9 cellular contexts compared by ENCODE assay signal in genomic region chr19:33143897-33144405, GRCh38. TPM values are rescaled to one million over a fixed set of nuclear protein-coding genes. Genes with fewer than 3 reads are reported as not detected.
DNase-seq lines count a peak whose midpoint lies in the region; ATAC-seq and TF ChIP-seq lines count a peak whose summit lies in the region.
"Had no signal": no experiment of that assay in that cellular context is flagged by ENCODE, and none has a peak within 500 bp of the region (broad histone marks: within the 10 kb centered on the region; RNA-seq: fewer than 3 reads in every experiment).

No MANE protein-coding gene starts in this region.

- peak overlapping the region in 2 of 3 donors; percentile 5 to 72 for H3K27ac Mint-ChIP-seq in CD4-positive, CD25-positive, alpha-beta regulatory T cell
- H3K27ac Mint-ChIP-seq in T-helper 2 cell treated with Interferon-gamma antibody and Interleukin-4, amounts not matched to agents 5 μg/mL and 100 μg/mL, for 36 hours: no peak overlapping the region

- peak; percentile 41 to 62 (median 62) for DNase-seq in CD4-positive, CD25-positive, alpha-beta regulatory T cell
- peak; percentile 36 for DNase-seq in NCI-H1092 treated with DMSO at 0.1 percent for 48 hours (lab: John Stamatoyannopoulos, UW)
- DNase-seq in T-helper 2 cell treated with Interferon-gamma antibody and Interleukin-4, amounts not matched to agents 5 μg/mL and 100 μg/mL, for 36 hours (ENCODE audit: low spot score): peak; percentile 47
- DNase-seq in ascending aorta (ENCODE audit: low spot score in 2 of 2): peak in 1 of 2 donors; percentile 77
- peak; percentile 61 to 86 (median 82) for DNase-seq in right cardiac atrium
- peak; percentile 24 to 44 for DNase-seq in gastrocnemius medialis

- no peak overlapping the region for H3K4me3 ChIP-seq in CD4-positive, CD25-positive, alpha-beta regulatory T cell (ENCODE audit: low read depth, low read length)
- no peak overlapping the region for H3K4me3 ChIP-seq in ascending aorta
- no peak overlapping the region for H3K4me3 ChIP-seq in right cardiac atrium (ENCODE audit: low read length)
- peak overlapping the region in 1 of 4 donors; percentile 31 for H3K4me3 ChIP-seq in gastrocnemius medialis
- H3K4me3 ChIP-seq: SK-N-MC had no signal

- intact Hi-C loops in ascending aorta (cut with DNase I): loop anchor here (1.0 to 10.0 kb wide), 4 partner anchors 40 to 261 kb away; partner anchors contain the start of genes CEBPA and LRP3
- intact Hi-C loops in right cardiac atrium (cut with DNase I): loop anchor here in 2 of 4 donors (5.0 kb wide), 1 partner anchor 38 kb away; no protein-coding TSS in a partner anchor
- intact Hi-C loops in gastrocnemius medialis (cut with DNase I; ENCODE audit: low total_unique reads): loop anchor here (1.0 to 5.0 kb wide), 3 partner anchors 33 to 158 kb away; partner anchors contain the start of gene CEBPA

- H3K27ac ChIP-seq in CD4-positive, CD25-positive, alpha-beta regulatory T cell (ENCODE audit: insufficient read depth, low read length, poor library complexity, severe bottlenecking): no peak overlapping the region
- H3K27ac ChIP-seq in ascending aorta: no peak overlapping the region
- H3K27ac ChIP-seq in right cardiac atrium (ENCODE audit: low read length): no peak overlapping the region
- no peak overlapping the region for H3K27ac ChIP-seq in gastrocnemius medialis
- H3K27ac ChIP-seq: SK-N-MC had no signal

- H3K4me3 Mint-ChIP-seq in CD4-positive, CD25-positive, alpha-beta regulatory T cell: peak overlapping the region in 2 of 4 donors; percentile 12 to 21
- no peak overlapping the region for H3K4me3 Mint-ChIP-seq in T-helper 2 cell treated with Interferon-gamma antibody and Interleukin-4, amounts not matched to agents 5 μg/mL and 100 μg/mL, for 36 hours

- no peaks in the 10 kb centered on the region for H3K9me3 ChIP-seq in CD4-positive, CD25-positive, alpha-beta regulatory T cell (ENCODE audit: control insufficient read depth in 2 of 2, low read length in 2 of 2)
- no peaks in the 10 kb centered on the region for H3K9me3 ChIP-seq in ascending aorta
- H3K9me3 ChIP-seq in right cardiac atrium (ENCODE audit: control insufficient read depth, low read length): no peaks in the 10 kb centered on the region
- H3K9me3 ChIP-seq in gastrocnemius medialis: no peaks in the 10 kb centered on the region

- in situ Hi-C loops in gastrocnemius medialis (cut with MboI; ENCODE audit: low sequenced_read_pairs in 4 of 4): loop anchor here in 2 of 4 donors (5.0 to 10.0 kb wide), 3 partner anchors 38 to 91 kb away; no protein-coding TSS in a partner anchor

- peaks cover 15% of the 10 kb centered on the region for H3K27me3 Mint-ChIP-seq in CD4-positive, CD25-positive, alpha-beta regulatory T cell
- peaks cover 2% of the 10 kb centered on the region for H3K27me3 Mint-ChIP-seq in T-helper 2 cell treated with Interferon-gamma antibody and Interleukin-4, amounts not matched to agents 5 μg/mL and 100 μg/mL, for 36 hours (ENCODE audit: low read depth)

- H3K27me3 ChIP-seq in CD4-positive, CD25-positive, alpha-beta regulatory T cell (ENCODE audit: control insufficient read depth, insufficient read depth, low read length): no peaks in the 10 kb centered on the region
- H3K27me3 ChIP-seq in ascending aorta: no peaks in the 10 kb centered on the region
- H3K27me3 ChIP-seq in right cardiac atrium (ENCODE audit: control insufficient read depth, insufficient read depth): no peaks in the 10 kb centered on the region
- H3K27me3 ChIP-seq in gastrocnemius medialis: no peaks in the 10 kb centered on the region

- no peaks in the 10 kb centered on the region for H3K4me1 ChIP-seq in CD4-positive, CD25-positive, alpha-beta regulatory T cell (ENCODE audit: control insufficient read depth, insufficient read depth, low read length, poor library complexity, severe bottlenecking)
- H3K4me1 ChIP-seq in ascending aorta: no peaks in the 10 kb centered on the region
- no peaks in the 10 kb centered on the region for H3K4me1 ChIP-seq in right cardiac atrium (ENCODE audit: control insufficient read depth, insufficient read depth, low read length)
- no peaks in the 10 kb centered on the region for H3K4me1 ChIP-seq in gastrocnemius medialis

- peak; percentile 87 to 89 for ATAC-seq in CD4-positive, CD25-positive, alpha-beta regulatory T cell (ENCODE audit: low read depth in 2 of 2)
- ATAC-seq in GM21529 (IDR thresholded peaks at IDR 0.05; ENCODE audit: unreplicated experiment) (peak; percentile 69), right cardiac atrium (peak; percentile 92 to 96), gastrocnemius medialis (peak; percentile 96 to 97), HG03025 (IDR thresholded peaks at IDR 0.05; ENCODE audit: low FRiP score, unreplicated experiment) (no peak)

- no peaks in the 10 kb centered on the region for H3K36me3 ChIP-seq in CD4-positive, CD25-positive, alpha-beta regulatory T cell (ENCODE audit: control insufficient read depth, insufficient read depth, low read length)
- H3K36me3 ChIP-seq in ascending aorta (no peaks in the 10 kb centered on the region), gastrocnemius medialis (no peaks in the 10 kb centered on the region)

- TF ChIP-seq POLR2A in gastrocnemius medialis (IDR thresholded peaks at IDR 0.05): no peak

- WGBS in right cardiac atrium: 26% methylated on average over 23 of the region's 23 CpGs

- no peaks in the 10 kb centered on the region for H3K36me3 Mint-ChIP-seq in CD4-positive, CD25-positive, alpha-beta regulatory T cell
- no peaks in the 10 kb centered on the region for H3K36me3 Mint-ChIP-seq in T-helper 2 cell treated with Interferon-gamma antibody and Interleukin-4, amounts not matched to agents 5 μg/mL and 100 μg/mL, for 36 hours (ENCODE audit: low read depth)

- H3K9me3 Mint-ChIP-seq in CD4-positive, CD25-positive, alpha-beta regulatory T cell: peaks cover 0 to 1% (median 0%) of the 10 kb centered on the region in 7 donors
- no peaks in the 10 kb centered on the region for H3K9me3 Mint-ChIP-seq in T-helper 2 cell treated with Interferon-gamma antibody and Interleukin-4, amounts not matched to agents 5 μg/mL and 100 μg/mL, for 36 hours

- TF ChIP-seq CTCF in ascending aorta (IDR thresholded peaks at IDR 0.05) (peak; percentile 84 to 95 (median 93)), gastrocnemius medialis (IDR thresholded peaks at IDR 0.05 in 4 of 5, conservative IDR thresholded peaks at IDR 0.05 in 1 of 5) (peak; percentile 85 to 96 (median 89))

- H3K4me1 Mint-ChIP-seq in CD4-positive, CD25-positive, alpha-beta regulatory T cell: peaks cover 0 to 11% (median 3%) of the 10 kb centered on the region in 4 donors
- peaks cover 4% of the 10 kb centered on the region for H3K4me1 Mint-ChIP-seq in T-helper 2 cell treated with Interferon-gamma antibody and Interleukin-4, amounts not matched to agents 5 μg/mL and 100 μg/mL, for 36 hours (ENCODE audit: low read depth)

RNA-seq across cellular contexts. Expression of gene WDR88, which starts 12.0 kb away (rescaled TPM):
- total RNA-seq in CD4-positive, CD25-positive, alpha-beta regulatory T cell: not detected
- polyA plus RNA-seq in CD4-positive, CD25-positive, alpha-beta regulatory T cell: under 1 TPM in 2 of 4 donors, not detected in 2; 0.09 to 0.24 TPM
- total RNA-seq in ascending aorta: not detected
- not detected for total RNA-seq in right cardiac atrium
- not detected for polyA plus RNA-seq in right cardiac atrium
- not detected for total RNA-seq in gastrocnemius medialis

RNA-seq across cellular contexts. Expression of gene LRP3, which starts 50.2 kb away (rescaled TPM):
- not detected for total RNA-seq in CD4-positive, CD25-positive, alpha-beta regulatory T cell
- not detected for polyA plus RNA-seq in CD4-positive, CD25-positive, alpha-beta regulatory T cell
- total RNA-seq in ascending aorta (28.8 TPM), right cardiac atrium (10 to 100 TPM; 14.4 to 20.7 (median 14.8) TPM), gastrocnemius medialis (10 to 100 TPM; 18.3 to 29.3 (median 25.1) TPM)
- 13.2 TPM for polyA plus RNA-seq in right cardiac atrium

Comparison
In these comparisons a context has a peak if more than half of its experiments do, and no peak if none do; other contexts are left out.
1. RNA of gene LRP3, which starts 50.2 kb away (total RNA-seq): 18.3 to 29.3 TPM in gastrocnemius medialis, 28.8 TPM in ascending aorta (single experiment) and 14.4 to 20.7 TPM in right cardiac atrium; not detected in CD4-positive, CD25-positive, alpha-beta regulatory T cell (single experiment); every median in the first group is over 10 times any median in the second.